ENCODE assay signal across 12 cellular contexts in genomic region chr13:29702912-29703351, GRCh38.
A peak's percentile ranks its signal among the peaks of the same experiment; 100 is the strongest.
DNase-seq lines count a peak whose midpoint lies in the region; ATAC-seq and TF ChIP-seq lines count a peak whose summit lies in the region.
"Had no signal": no experiment of that assay in that cellular context is flagged by ENCODE, and none has a peak within 500 bp of the region (broad histone marks: within the 10 kb centered on the region; RNA-seq: fewer than 3 reads in every experiment).

No MANE protein-coding gene starts in this region.

- H3K27me3 ChIP-seq in GM23338 (ENCODE audit: insufficient read depth), result no peaks in the 10 kb centered on the region
- no peaks in the 10 kb centered on the region for H3K27me3 ChIP-seq in SK-N-SH (ENCODE audit: insufficient read depth)
- H3K27me3 ChIP-seq in psoas muscle (ENCODE audit: insufficient read depth in 3 of 3, low read length in 2 of 3), result peaks cover 0 to under 1% (median 0%) of the 10 kb centered on the region in 3 donors
- H3K27me3 ChIP-seq: tibial nerve had no signal

- no peaks in the 10 kb centered on the region for H3K4me1 ChIP-seq in GM23338 (ENCODE audit: insufficient read depth)
- H3K4me1 ChIP-seq in SK-N-SH (ENCODE audit: control insufficient read depth in 1 of 2, insufficient read depth in 2 of 2, low read depth in 1 of 2, low read length in 1 of 2), result peaks cover 4 to 14% of the 10 kb centered on the region in 2 experiments; a peak in 2 of 4 replicates
- no peaks in the 10 kb centered on the region for H3K4me1 ChIP-seq in psoas muscle

- no peaks in the 10 kb centered on the region for H3K79me2 ChIP-seq in GM23338 (replicated peaks; ENCODE audit: insufficient read depth)
- no peaks in the 10 kb centered on the region; the same call in 1 of the 2 replicates for H3K79me2 ChIP-seq in SK-N-SH (ENCODE audit: insufficient read depth)

- CTCF ChIA-PET in SK-N-SH (lab: Yijun Ruan, JAX), result interaction anchor here (0.6 to 1.8 kb wide), 2 partner anchors 11 to 194 kb away, joined by 3 to 8 read pairs; no protein-coding TSS in a partner anchor

- H4K20me1 ChIP-seq in GM23338 (replicated peaks; ENCODE audit: insufficient read depth), result no peaks in the 10 kb centered on the region
- no peaks in the 10 kb centered on the region for H4K20me1 ChIP-seq in SK-N-SH (ENCODE audit: insufficient read depth)

- H3K4me3 ChIP-seq in GM23338 (no peak overlapping the region), SK-N-SH (ENCODE audit: low read depth in 2 of 2, low read length in 1 of 2) (no peak overlapping the region), psoas muscle (no peak overlapping the region)
- H3K4me3 ChIP-seq: spleen had no signal

- H3K9me2 ChIP-seq in GM23338 (ENCODE audit: insufficient read depth) (no peaks in the 10 kb centered on the region), SK-N-SH (no peaks in the 10 kb centered on the region)

- H3K27ac ChIP-seq in GM23338 (ENCODE audit: low read depth) (no peak overlapping the region), SK-N-SH (ENCODE audit: low read depth in 2 of 2, low read length in 1 of 2) (peak overlapping the region; percentile 49 to 95), psoas muscle (no peak overlapping the region)

- TF ChIP-seq CTCF in GM23338 (conservative IDR thresholded peaks at IDR 0.05; ENCODE audit: low read depth in 2 of 2) (no peak), SK-N-SH (IDR thresholded peaks at IDR 0.05) (no peak), psoas muscle (IDR thresholded peaks at IDR 0.05) (no peak)

- no peaks in the 10 kb centered on the region for H3K36me3 ChIP-seq in GM23338 (ENCODE audit: insufficient read depth)
- H3K36me3 ChIP-seq in SK-N-SH (replicated peaks in 1 of 2; ENCODE audit: control insufficient read depth in 1 of 2, insufficient read depth in 2 of 2, low read length in 1 of 2), result no peaks in the 10 kb centered on the region
- H3K36me3 ChIP-seq in psoas muscle (ENCODE audit: insufficient read depth in 1 of 2, low read depth in 1 of 2), result no peaks in the 10 kb centered on the region
- H3K36me3 ChIP-seq: spleen, tibial nerve had no signal

- H2AFZ ChIP-seq in GM23338, result peak overlapping the region; percentile 67; the same call in 1 of the 2 replicates
- peak overlapping the region; percentile 57; the same call in 1 of the 2 replicates for H2AFZ ChIP-seq in SK-N-SH (ENCODE audit: low read depth)

- no peaks in the 10 kb centered on the region for H3K36me3 Mint-ChIP-seq in GM23338 (ENCODE audit: low read depth)
- no peaks in the 10 kb centered on the region for H3K36me3 Mint-ChIP-seq in activated T-cell treated with anti-CD3 and anti-CD28 coated beads, Interleukin-2, amount 50 U/mL, for 24 hours (ENCODE audit: low read depth)

- WGBS in SK-N-SH (ENCODE audit: low lambda C conversion rate), result 48% methylated on average over 13 of the region's 13 CpGs
- 51 to 56% (median 53%) methylated on average over 13 of the region's 13 CpGs for WGBS in psoas muscle, 3 donors

- H3K4me2 ChIP-seq in GM23338 (no peak overlapping the region), SK-N-SH (peak overlapping the region; percentile 21; the same call in 1 of the 2 replicates)

- no peak overlapping the region for H3K4me3 Mint-ChIP-seq in GM23338
- no peak overlapping the region for H3K4me3 Mint-ChIP-seq in activated T-cell treated with anti-CD3 and anti-CD28 coated beads, Interleukin-2, amount 50 U/mL, for 24 hours
- H3K4me3 Mint-ChIP-seq: activated T-cell treated with anti-CD3 and anti-CD28 coated beads, Interleukin-2, amount 50 U/mL, for 72 hours had no signal

- ATAC-seq in GM23338 (no peak), psoas muscle (peak in 3 of 4 donors; percentile 39 to 65 (median 48)), HG02852 (IDR thresholded peaks at IDR 0.05; ENCODE audit: unreplicated experiment) (no peak)
- ATAC-seq: activated T-cell treated with anti-CD3 and anti-CD28 coated beads, Interleukin-2, amount 50 U/mL, for 72 hours had no signal

- peaks cover 5% of the 10 kb centered on the region for H3K27me3 Mint-ChIP-seq in GM23338 (ENCODE audit: insufficient read depth, low read depth, poor library complexity)
- H3K27me3 Mint-ChIP-seq in activated T-cell treated with anti-CD3 and anti-CD28 coated beads, Interleukin-2, amount 50 U/mL, for 24 hours, result peaks cover 36% of the 10 kb centered on the region

- intact Hi-C loops in psoas muscle (cut with DNase I), result no loop called here

- POLR2A ChIA-PET in SK-N-SH (lab: Yijun Ruan, JAX), result no interaction called here

- no peak overlapping the region for H3K9ac ChIP-seq in SK-N-SH

- 0 out of 4 replicates have a peak, but pooled peaks of 1 of the 2 experiments have one; percentile 15 for TF ChIP-seq EP300 in SK-N-SH (IDR thresholded peaks at IDR 0.05; ENCODE audit: borderline replicate concordance in 1 of 2, low read depth in 1 of 2, low read length in 1 of 2)

- no peaks in the 10 kb centered on the region for H3F3A ChIP-seq in GM23338 (replicated peaks; ENCODE audit: low read depth)
- H3F3A ChIP-seq in SK-N-SH (replicated peaks; ENCODE audit: insufficient read depth), result no peaks in the 10 kb centered on the region

- no peak overlapping the region for H3K27ac Mint-ChIP-seq in GM23338
- no peak overlapping the region for H3K27ac Mint-ChIP-seq in activated T-cell treated with anti-CD3 and anti-CD28 coated beads, Interleukin-2, amount 50 U/mL, for 24 hours
- H3K27ac Mint-ChIP-seq: activated T-cell treated with anti-CD3 and anti-CD28 coated beads, Interleukin-2, amount 50 U/mL, for 72 hours had no signal

- H3K9me3 ChIP-seq in SK-N-SH, result no peaks in the 10 kb centered on the region
- H3K9me3 ChIP-seq in psoas muscle, result no peaks in the 10 kb centered on the region
- H3K9me3 ChIP-seq: spleen, tibial nerve had no signal

- DNase-seq in GM23338 (ENCODE audit: low spot score), result peak; percentile 18
- DNase-seq in SK-N-SH, result no peak
- peak; percentile 49 for DNase-seq in fibroblast of the conjunctiva (ENCODE audit: low read depth)
- peak; percentile 38 to 67 for DNase-seq in psoas muscle
- no peak for DNase-seq in stimulated activated CD4-positive, alpha-beta T cell treated with anti-CD3 and anti-CD28 coated beads, Interleukin-2, amount 100 ng/mL, for 24 hours
- DNase-seq in NCI-H345 (lab: John Stamatoyannopoulos, UW), result no peak
- no peak for DNase-seq in activated T-cell treated with anti-CD3 and anti-CD28 coated beads, Interleukin-2, amount 50 U/mL, for 24 hours
- DNase-seq: activated T-cell treated with anti-CD3 and anti-CD28 coated beads, Interleukin-2, amount 50 U/mL, for 72 hours; Karpas-422; spleen had no signal

- H3K9me3 Mint-ChIP-seq in GM23338, result peaks cover 2% of the 10 kb centered on the region; the same call in 2 of the 3 replicates
- H3K9me3 Mint-ChIP-seq in activated T-cell treated with anti-CD3 and anti-CD28 coated beads, Interleukin-2, amount 50 U/mL, for 24 hours, result no peaks in the 10 kb centered on the region
- H3K9me3 Mint-ChIP-seq: activated T-cell treated with anti-CD3 and anti-CD28 coated beads, Interleukin-2, amount 50 U/mL, for 72 hours had no signal

- no peak for TF ChIP-seq RAD21 in SK-N-SH (IDR thresholded peaks at IDR 0.05; ENCODE audit: low read length)

- peaks cover 3% of the 10 kb centered on the region; the same call in 2 of the 3 replicates for H3K4me1 Mint-ChIP-seq in GM23338
- no peaks in the 10 kb centered on the region for H3K4me1 Mint-ChIP-seq in activated T-cell treated with anti-CD3 and anti-CD28 coated beads, Interleukin-2, amount 50 U/mL, for 24 hours (ENCODE audit: low read depth)

TF ChIP-seq in GM23338, 12 proteins besides CTCF, POLR2A, EP300 and RAD21 (continues in another document):
- TF ChIP-seq JUNB (IDR thresholded peaks at IDR 0.05; ENCODE audit: unreplicated experiment), result no peak
- TF ChIP-seq STAT1 (IDR thresholded peaks at IDR 0.05; ENCODE audit: unreplicated experiment), result no peak

TF ChIP-seq in SK-N-SH, 30 proteins besides CTCF, POLR2A, EP300 and RAD21 (continues in another document):
- TF ChIP-seq MAX (IDR thresholded peaks at IDR 0.05; ENCODE audit: low read depth), result no peak
- TF ChIP-seq USF2 (IDR thresholded peaks at IDR 0.05; ENCODE audit: borderline replicate concordance, low read depth, low read length), result no peak
- TF ChIP-seq ELF1 (IDR thresholded peaks at IDR 0.05), result no peak
- TF ChIP-seq NRF1 (IDR thresholded peaks at IDR 0.05; ENCODE audit: low read depth, low read length), result no peak
- no peak for TF ChIP-seq TAF1 (IDR thresholded peaks at IDR 0.05; ENCODE audit: borderline replicate concordance, low read depth, low read length)
- peak; percentile 49; the same call in 1 of the 2 replicates for TF ChIP-seq JUND (IDR thresholded peaks at IDR 0.05)
- TF ChIP-seq SIN3A (IDR thresholded peaks at IDR 0.05; ENCODE audit: borderline replicate concordance, low read depth, low read length), result no peak
- no peak for TF ChIP-seq ZBTB33 (IDR thresholded peaks at IDR 0.05; ENCODE audit: borderline replicate concordance, low read depth)

Comparison
In these comparisons a context has a peak if more than half of its experiments do, and no peak if none do; other contexts are left out.
1. ATAC-seq: peak in psoas muscle (3 of 4); none in GM23338 (single experiment) and HG02852 (single experiment).
2. DNase-seq: peak in GM23338 (single experiment), fibroblast of the conjunctiva (single experiment) and psoas muscle (2 of 2); none in SK-N-SH (single experiment), stimulated activated CD4-positive, alpha-beta T cell treated with anti-CD3 and anti-CD28 coated beads, Interleukin-2, amount 100 ng/mL, for 24 hours (0 of 2), NCI-H345 (single experiment) and activated T-cell treated with anti-CD3 and anti-CD28 coated beads, Interleukin-2, amount 50 U/mL, for 24 hours (single experiment).
3. H3K27ac ChIP-seq: peak in SK-N-SH (2 of 2); none in GM23338 (single experiment) and psoas muscle (single experiment).